ENCODE assay signal across 8 cellular contexts in the genomic region with DNA sequence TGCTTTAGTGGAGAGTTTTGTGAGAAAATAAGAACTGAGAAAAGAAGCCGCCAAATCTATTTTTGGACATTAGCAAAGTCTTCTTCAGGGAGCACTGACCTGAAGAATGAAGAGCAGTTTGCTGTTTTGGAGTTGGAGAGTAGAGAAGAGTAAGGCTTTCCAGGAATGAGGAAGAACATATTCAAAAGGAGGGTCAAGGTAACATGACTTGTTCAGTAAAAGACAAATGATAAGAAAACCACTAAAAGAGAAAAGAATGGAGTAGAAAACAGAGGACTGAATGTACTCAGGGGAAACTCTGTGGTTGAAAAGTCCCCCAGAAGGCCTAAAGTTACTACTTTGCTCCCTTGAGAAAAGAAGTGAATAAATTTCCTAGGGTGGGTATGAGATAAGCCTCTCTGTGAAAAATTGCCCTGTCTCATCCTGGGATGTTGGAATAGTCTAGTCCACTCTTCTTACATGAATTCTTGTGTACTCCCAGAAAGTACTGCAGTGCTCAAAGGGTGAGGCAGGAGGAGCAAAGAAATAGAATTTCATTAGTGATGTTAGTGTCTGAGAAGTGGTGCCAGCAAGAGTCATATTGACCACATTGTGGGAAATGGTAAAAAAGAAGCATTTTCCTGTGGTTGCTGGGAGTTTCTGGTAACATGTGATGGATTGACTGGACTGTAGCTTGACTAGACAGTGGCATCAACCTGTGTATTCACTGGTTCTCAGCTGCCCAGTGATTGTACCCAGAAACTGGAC. TPM values are rescaled to one million over a fixed set of nuclear protein-coding genes. Genes with fewer than 3 reads are reported as not detected.
A peak's percentile ranks its signal among the peaks of the same experiment; 100 is the strongest.
DNase-seq lines count a peak whose midpoint lies in the region; ATAC-seq and TF ChIP-seq lines count a peak whose summit lies in the region.

No MANE protein-coding gene starts in this region.

- H4K20me1 ChIP-seq in PC-3 (ENCODE audit: low read length): no peaks in the 10 kb centered on the region

- POLR2A ChIA-PET in activated CD8-positive, alpha-beta T cell treated with anti-CD3 and anti-CD28 coated beads for 36 hours (lab: Charles Lee): no interaction called here
- POLR2A ChIA-PET in activated CD8-positive, alpha-beta T cell treated with anti-CD3 and anti-CD28 coated beads, Interleukin-2, amount 10 ng/mL, durations not matched to agents 7 days and 5 days (lab: Charles Lee): no interaction called here
- POLR2A ChIA-PET in PC-3 (lab: Charles Lee; ENCODE audit: unreplicated experiment): no interaction called here

- TF ChIP-seq CTCF in activated CD8-positive, alpha-beta T cell treated with anti-CD3 and anti-CD28 coated beads for 36 hours (IDR thresholded peaks at IDR 0.05): no peak
- TF ChIP-seq CTCF in PC-3 (conservative IDR thresholded peaks at IDR 0.05; ENCODE audit: low read depth, low read length): no peak

- H3K79me2 ChIP-seq in PC-3 (ENCODE audit: low read length): no peaks in the 10 kb centered on the region

- no peaks in the 10 kb centered on the region for H3K9me3 ChIP-seq in PC-3 (ENCODE audit: low read length)

- H3K4me1 Mint-ChIP-seq in activated CD8-positive, alpha-beta T cell treated with anti-CD3 and anti-CD28 coated beads for 36 hours (ENCODE audit: low read depth): peaks cover 43% of the 10 kb centered on the region
- peaks cover 35% of the 10 kb centered on the region for H3K4me1 Mint-ChIP-seq in activated CD8-positive, alpha-beta T cell treated with anti-CD3 and anti-CD28 coated beads, Interleukin-2, amount 10 ng/mL, durations not matched to agents 7 days and 5 days (ENCODE audit: low read depth)
- H3K4me1 Mint-ChIP-seq in stimulated activated naive B cell treated with anti-CD40 and anti-IgM and Interleukin-4, amounts not matched to agents 10 μg/mL and 1 μg/mL and 100 μg/mL, for 72 hours: peaks cover 18 to 42% of the 10 kb centered on the region in 2 donors

- H3K27ac ChIP-seq in PC-3 (ENCODE audit: low read length): no peak overlapping the region

- H3F3A ChIP-seq in PC-3 (ENCODE audit: low read length, unreplicated experiment): no peaks in the 10 kb centered on the region

- H3K9me2 ChIP-seq in PC-3 (replicated peaks; ENCODE audit: low read length): no peaks in the 10 kb centered on the region

- no peak overlapping the region for H3K4me2 ChIP-seq in PC-3 (ENCODE audit: low read length)

- CTCF ChIA-PET in activated CD8-positive, alpha-beta T cell treated with anti-CD3 and anti-CD28 coated beads for 36 hours (lab: Charles Lee): no interaction called here
- CTCF ChIA-PET in activated CD8-positive, alpha-beta T cell treated with anti-CD3 and anti-CD28 coated beads, Interleukin-2, amount 10 ng/mL, durations not matched to agents 7 days and 5 days (lab: Charles Lee): no interaction called here
- CTCF ChIA-PET in PC-3 (lab: Charles Lee): no interaction called here

- H3K36me3 Mint-ChIP-seq in activated CD8-positive, alpha-beta T cell treated with anti-CD3 and anti-CD28 coated beads for 36 hours (ENCODE audit: low read depth): peaks cover 6% of the 10 kb centered on the region
- peaks cover 8% of the 10 kb centered on the region for H3K36me3 Mint-ChIP-seq in activated CD8-positive, alpha-beta T cell treated with anti-CD3 and anti-CD28 coated beads, Interleukin-2, amount 10 ng/mL, durations not matched to agents 7 days and 5 days (ENCODE audit: low read depth)
- H3K36me3 Mint-ChIP-seq in stimulated activated naive B cell treated with anti-CD40 and anti-IgM and Interleukin-4, amounts not matched to agents 10 μg/mL and 1 μg/mL and 100 μg/mL, for 72 hours: peaks cover 7 to 13% of the 10 kb centered on the region in 2 donors

- H3K9ac ChIP-seq in PC-3 (ENCODE audit: low read length): no peak overlapping the region

- H3K9me3 Mint-ChIP-seq in activated CD8-positive, alpha-beta T cell treated with anti-CD3 and anti-CD28 coated beads for 36 hours: peaks cover 3% of the 10 kb centered on the region
- H3K9me3 Mint-ChIP-seq in activated CD8-positive, alpha-beta T cell treated with anti-CD3 and anti-CD28 coated beads, Interleukin-2, amount 10 ng/mL, durations not matched to agents 7 days and 5 days (ENCODE audit: insufficient read depth): no peaks in the 10 kb centered on the region
- peaks cover 0 to 2% of the 10 kb centered on the region in 2 donors for H3K9me3 Mint-ChIP-seq in stimulated activated naive B cell treated with anti-CD40 and anti-IgM and Interleukin-4, amounts not matched to agents 10 μg/mL and 1 μg/mL and 100 μg/mL, for 72 hours

- no peaks in the 10 kb centered on the region for H3K36me3 ChIP-seq in PC-3 (ENCODE audit: low read depth, low read length)

- H2AFZ ChIP-seq in PC-3 (ENCODE audit: low read length): no peak overlapping the region

- no peak for DNase-seq in activated CD8-positive, alpha-beta T cell treated with anti-CD3 and anti-CD28 coated beads for 36 hours
- DNase-seq in activated CD8-positive, alpha-beta T cell treated with anti-CD3 and anti-CD28 coated beads, Interleukin-2, amount 10 ng/mL, durations not matched to agents 7 days and 5 days: no peak
- DNase-seq in PC-3 (no peak), NCI-H1417 (lab: John Stamatoyannopoulos, UW) (no peak), DMS153 treated with DMSO at 0.1 percent for 48 hours (lab: John Stamatoyannopoulos, UW; ENCODE audit: unreplicated experiment) (no peak), DMS79 treated with DMSO at 0.1 percent for 48 hours (lab: John Stamatoyannopoulos, UW) (no peak)
- DNase-seq in stimulated activated naive B cell treated with anti-CD40 and anti-IgM and Interleukin-4, amounts not matched to agents 10 μg/mL and 1 μg/mL and 100 μg/mL, for 72 hours: peak; percentile 9

- peaks cover 6% of the 10 kb centered on the region; the same call in 1 of the 2 replicates for H3K4me1 ChIP-seq in PC-3 (ENCODE audit: insufficient read depth, low read length)

- H3K27me3 Mint-ChIP-seq in activated CD8-positive, alpha-beta T cell treated with anti-CD3 and anti-CD28 coated beads for 36 hours: no peaks in the 10 kb centered on the region
- H3K27me3 Mint-ChIP-seq in activated CD8-positive, alpha-beta T cell treated with anti-CD3 and anti-CD28 coated beads, Interleukin-2, amount 10 ng/mL, durations not matched to agents 7 days and 5 days (ENCODE audit: low read depth): no peaks in the 10 kb centered on the region
- no peaks in the 10 kb centered on the region for H3K27me3 Mint-ChIP-seq in stimulated activated naive B cell treated with anti-CD40 and anti-IgM and Interleukin-4, amounts not matched to agents 10 μg/mL and 1 μg/mL and 100 μg/mL, for 72 hours

- no peak overlapping the region for H3K4me3 Mint-ChIP-seq in activated CD8-positive, alpha-beta T cell treated with anti-CD3 and anti-CD28 coated beads for 36 hours
- no peak overlapping the region for H3K4me3 Mint-ChIP-seq in activated CD8-positive, alpha-beta T cell treated with anti-CD3 and anti-CD28 coated beads, Interleukin-2, amount 10 ng/mL, durations not matched to agents 7 days and 5 days
- peak overlapping the region in 1 of 2 donors; percentile 58 for H3K4me3 Mint-ChIP-seq in stimulated activated naive B cell treated with anti-CD40 and anti-IgM and Interleukin-4, amounts not matched to agents 10 μg/mL and 1 μg/mL and 100 μg/mL, for 72 hours

- ATAC-seq in activated CD8-positive, alpha-beta T cell treated with anti-CD3 and anti-CD28 coated beads for 36 hours: peak; percentile 49
- no peak for ATAC-seq in activated CD8-positive, alpha-beta T cell treated with anti-CD3 and anti-CD28 coated beads, Interleukin-2, amount 10 ng/mL, durations not matched to agents 7 days and 5 days
- ATAC-seq in HG02885 (IDR thresholded peaks at IDR 0.05; ENCODE audit: poor library complexity, unreplicated experiment): peak; percentile 69
- peak; percentile 27 for ATAC-seq in PC-3
- ATAC-seq in stimulated activated naive B cell treated with anti-CD40 and anti-IgM and Interleukin-4, amounts not matched to agents 10 μg/mL and 1 μg/mL and 100 μg/mL, for 72 hours (replicated peaks): peak; percentile 79 to 87

- H3K4me3 ChIP-seq in PC-3 (ENCODE audit: low read length): no peak overlapping the region

- no peaks in the 10 kb centered on the region for H3K27me3 ChIP-seq in PC-3 (ENCODE audit: low read length)

- no TSS peak for BruUV-seq in PC-3 (replicated peaks; lab: Mats Ljungman, UMichigan)

- intact Hi-C loops in activated CD8-positive, alpha-beta T cell treated with anti-CD3 and anti-CD28 coated beads for 36 hours (cut with micrococcal nuclease): no loop called here
- intact Hi-C loops in PC-3 (cut with micrococcal nuclease): no loop called here

- H3K27ac Mint-ChIP-seq in activated CD8-positive, alpha-beta T cell treated with anti-CD3 and anti-CD28 coated beads for 36 hours: no peak overlapping the region
- H3K27ac Mint-ChIP-seq in activated CD8-positive, alpha-beta T cell treated with anti-CD3 and anti-CD28 coated beads, Interleukin-2, amount 10 ng/mL, durations not matched to agents 7 days and 5 days: no peak overlapping the region
- H3K27ac Mint-ChIP-seq in stimulated activated naive B cell treated with anti-CD40 and anti-IgM and Interleukin-4, amounts not matched to agents 10 μg/mL and 1 μg/mL and 100 μg/mL, for 72 hours: peak overlapping the region; percentile 40

RNA-seq across cellular contexts. Expression of a gene that starts 27.8 kb away (rescaled TPM):
- 10 to 100 TPM; 16.6 to 17.9 TPM for total RNA-seq in activated CD8-positive, alpha-beta T cell treated with anti-CD3 and anti-CD28 coated beads for 36 hours
- 10 to 100 TPM; 27.0 to 31.3 TPM for total RNA-seq in activated CD8-positive, alpha-beta T cell treated with anti-CD3 and anti-CD28 coated beads, Interleukin-2, amount 10 ng/mL, durations not matched to agents 7 days and 5 days
- total RNA-seq in PC-3 (2014; rRNA removed): 8.5 and 9.7 TPM in 2 replicates

RNA-seq across cellular contexts. Expression of a gene that starts 28.1 kb away (rescaled TPM):
- 10 to 100 TPM; 31.1 to 33.0 TPM for total RNA-seq in activated CD8-positive, alpha-beta T cell treated with anti-CD3 and anti-CD28 coated beads for 36 hours
- 10 to 100 TPM; 25.2 to 31.5 TPM for total RNA-seq in activated CD8-positive, alpha-beta T cell treated with anti-CD3 and anti-CD28 coated beads, Interleukin-2, amount 10 ng/mL, durations not matched to agents 7 days and 5 days
- total RNA-seq in PC-3 (2014; rRNA removed): 34.6 and 65.9 TPM in 2 replicates
